In the genomic region with DNA sequence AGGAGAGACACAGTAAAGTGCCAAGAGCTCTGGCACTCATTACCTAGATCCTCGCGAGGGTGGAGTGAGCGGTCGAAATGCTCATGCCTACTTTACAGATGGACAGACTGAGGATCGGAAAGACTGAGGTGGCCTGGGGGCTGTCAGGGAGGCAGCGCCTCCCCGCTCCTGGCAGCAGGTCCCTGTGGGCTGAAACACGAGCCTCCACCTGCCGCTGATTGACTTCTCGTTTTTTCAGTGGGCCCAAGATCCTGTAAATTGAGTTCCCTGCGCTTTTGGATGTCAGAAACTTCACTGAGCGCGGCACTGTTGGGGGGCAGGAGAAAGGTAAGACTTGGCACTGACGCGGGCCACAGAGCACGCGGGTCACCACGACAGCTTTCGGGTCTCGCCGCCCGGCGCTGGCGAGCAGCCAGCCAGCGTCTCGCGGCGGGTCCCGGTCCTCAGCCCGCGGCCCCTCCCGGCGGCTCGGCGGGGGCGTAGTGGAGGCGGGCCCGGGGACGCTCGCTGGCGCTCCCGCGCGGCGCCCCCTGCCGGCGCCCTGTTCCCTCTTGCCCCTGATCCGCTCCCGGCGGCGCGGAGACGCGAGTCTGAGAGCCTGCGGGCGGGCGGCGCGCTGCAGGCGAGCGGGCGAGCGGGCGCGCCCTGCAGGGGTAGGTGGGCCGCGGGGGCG, we compare ENCODE assay signal across 8 cellular contexts. TPM values are rescaled to one million over a fixed set of nuclear protein-coding genes. Genes with fewer than 3 reads are reported as not detected.
DNase-seq lines count a peak whose midpoint lies in the region; ATAC-seq lines count a peak whose summit lies in the region.

No MANE protein-coding gene starts in this region.

- intact Hi-C loops in sciatic nerve (cut with DNase I), result no loop called here

- DNase-seq in DMS114 treated with DMSO at 0.1 percent for 48 hours (lab: John Stamatoyannopoulos, UW; ENCODE audit: unreplicated experiment), result peak; percentile 80
- DNase-seq in GOT3 (lab: John Stamatoyannopoulos, UW), result peak; percentile 50
- DNase-seq in NCI-H1092 (lab: John Stamatoyannopoulos, UW), result peak; percentile 72
- DNase-seq in T follicular helper cell (ENCODE audit: low read depth), result peak; percentile 57
- DNase-seq in amygdala (lab: John Stamatoyannopoulos, UW), result peak in 40 of 56 donors; percentile 15 to 80 (median 50)
- peak; percentile 57 to 60 for DNase-seq in hippocampal formation (lab: John Stamatoyannopoulos, UW)
- DNase-seq in sciatic nerve (ENCODE audit: low spot score), result peak; percentile 64

- ATAC-seq in sciatic nerve, result no peak
- no peak for ATAC-seq in GM19452 (IDR thresholded peaks at IDR 0.05; ENCODE audit: unreplicated experiment)

RNA-seq across cellular contexts. Expression of gene SCN8A, which starts 0.6 kb away (rescaled TPM):
- total RNA-seq in sciatic nerve, result 1.5 TPM
